In the genomic region with DNA sequence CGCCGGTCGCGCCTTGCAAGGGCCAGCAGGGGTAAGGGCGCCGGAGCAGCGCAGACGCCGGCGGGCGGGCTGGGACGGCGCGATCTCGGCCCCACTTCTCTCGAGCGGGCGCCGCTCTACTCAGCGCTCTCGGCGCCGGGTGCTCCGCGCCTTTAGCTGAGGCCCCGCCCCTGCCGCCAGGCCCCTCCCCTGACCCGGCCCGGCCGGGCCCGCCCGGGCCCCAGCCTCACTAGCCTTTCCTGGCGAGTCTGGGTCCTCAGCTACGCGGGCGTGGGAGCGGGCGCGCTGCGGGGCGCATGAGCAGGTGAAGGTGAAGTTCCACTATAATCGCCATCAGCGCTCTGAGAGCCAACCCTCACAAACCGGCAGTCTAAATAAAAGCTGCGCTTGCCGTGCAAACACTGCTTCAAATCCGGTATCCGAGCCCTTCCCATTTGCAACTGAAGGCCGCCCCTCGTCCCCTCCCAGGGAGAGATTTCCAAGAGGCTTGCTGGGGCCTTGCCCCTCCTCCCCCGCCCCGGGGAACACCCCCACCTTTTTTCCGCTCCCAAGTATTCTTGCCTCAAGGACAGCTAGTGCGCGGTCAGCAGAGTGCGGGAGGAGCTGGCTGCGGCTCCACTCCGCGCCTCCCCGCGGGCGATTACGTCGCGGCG, we compare ENCODE assay signal across 8 cellular contexts. TPM values are rescaled to one million over a fixed set of nuclear protein-coding genes. Genes with fewer than 3 reads are reported as not detected.
A peak's percentile ranks its signal among the peaks of the same experiment; 100 is the strongest.
DNase-seq lines count a peak whose midpoint lies in the region; ATAC-seq and TF ChIP-seq lines count a peak whose summit lies in the region.

TSS of gene RPP25 (minus strand) at position 125 of the 653 bp plus-strand sequence. CDS start 189 bp downstream, outside the sequence.

- H3K4me3 ChIP-seq in Peyer's patch (peak within 1 kb of the TSS; percentile 48 to 81 (median 67)), neural cell (ENCODE audit: low read length) (peak within 1 kb of the TSS; percentile 75)

- H3K4me1 ChIP-seq in Peyer's patch (peaks cover 0 to 41% (median 26%) of the 10 kb centered on the region in 4 donors), foreskin keratinocyte (no peaks in the 10 kb centered on the region)

- no peaks in the 10 kb centered on the region for H3K79me2 ChIP-seq in neural cell (replicated peaks; ENCODE audit: insufficient read depth, low read length)

- H3K9ac ChIP-seq in neural cell (ENCODE audit: low read length) = peak within 1 kb of the TSS; percentile 50

- H3K4me3 Mint-ChIP-seq in stimulated activated naive CD8-positive, alpha-beta T cell treated with anti-CD3 and anti-CD28 coated beads, Interleukin-15, Interleukin-2, amounts not matched to agents 100 ng/mL and 50 ng/mL, for 24 hours = peak within 1 kb of the TSS; percentile 75

- peak; percentile 82 to 85 for TF ChIP-seq POLR2A in Peyer's patch (IDR thresholded peaks at IDR 0.05)

- H4K20me1 ChIP-seq in neural cell (ENCODE audit: insufficient read depth) = no peaks in the 10 kb centered on the region

- no peak for TF ChIP-seq RAD21 in neural cell (conservative IDR thresholded peaks at IDR 0.05)

- no peaks in the 10 kb centered on the region for H3K9me2 ChIP-seq in neural cell (ENCODE audit: insufficient read depth, low read length)

- H3F3A ChIP-seq in neural cell (ENCODE audit: insufficient read depth, low read length, poor library complexity, severe bottlenecking) = no peaks in the 10 kb centered on the region

- H3K9me3 ChIP-seq in Peyer's patch = no peaks in the 10 kb centered on the region
- H3K9me3 ChIP-seq in neural cell (ENCODE audit: low read length) = no peaks in the 10 kb centered on the region

- H3K4me1 Mint-ChIP-seq in stimulated activated naive CD8-positive, alpha-beta T cell treated with anti-CD3 and anti-CD28 coated beads, Interleukin-15, Interleukin-2, amounts not matched to agents 100 ng/mL and 50 ng/mL, for 24 hours (ENCODE audit: low read depth) = peaks cover 55% of the 10 kb centered on the region

- no peaks in the 10 kb centered on the region for H3K36me3 ChIP-seq in Peyer's patch
- no peaks in the 10 kb centered on the region for H3K36me3 ChIP-seq in neural cell (ENCODE audit: insufficient read depth, low read length)

- ATAC-seq in GM19372 (IDR thresholded peaks at IDR 0.05; ENCODE audit: low read depth, unreplicated experiment) (peak; percentile 66), foreskin keratinocyte (peak; percentile 72)

- no peaks in the 10 kb centered on the region for H3K36me3 Mint-ChIP-seq in stimulated activated naive CD8-positive, alpha-beta T cell treated with anti-CD3 and anti-CD28 coated beads, Interleukin-15, Interleukin-2, amounts not matched to agents 100 ng/mL and 50 ng/mL, for 24 hours (ENCODE audit: low read depth)

- peak within 1 kb of the TSS; percentile 31 for H3K27ac Mint-ChIP-seq in stimulated activated naive CD8-positive, alpha-beta T cell treated with anti-CD3 and anti-CD28 coated beads, Interleukin-15, Interleukin-2, amounts not matched to agents 100 ng/mL and 50 ng/mL, for 24 hours

- H3K27me3 Mint-ChIP-seq in stimulated activated naive CD8-positive, alpha-beta T cell treated with anti-CD3 and anti-CD28 coated beads, Interleukin-15, Interleukin-2, amounts not matched to agents 100 ng/mL and 50 ng/mL, for 24 hours = peaks cover 33% of the 10 kb centered on the region

- H3K27me3 ChIP-seq in Peyer's patch (no peaks in the 10 kb centered on the region), foreskin keratinocyte (peaks cover 46% of the 10 kb centered on the region), neural cell (ENCODE audit: insufficient read depth, low read depth, low read length) (peaks cover 52% of the 10 kb centered on the region)

- peak within 1 kb of the TSS; percentile 51 for H2AFZ ChIP-seq in neural cell (ENCODE audit: low read depth, low read length)

- TF ChIP-seq CTCF in C4-2B (conservative IDR thresholded peaks at IDR 0.05) (no peak), Peyer's patch (IDR thresholded peaks at IDR 0.05) (no peak), foreskin keratinocyte (conservative IDR thresholded peaks at IDR 0.05) (no peak), neural cell (IDR thresholded peaks at IDR 0.05; ENCODE audit: poor library complexity, severe bottlenecking) (no peak)

- TF ChIP-seq EP300 in neural cell (conservative IDR thresholded peaks at IDR 0.05; ENCODE audit: poor library complexity, severe bottlenecking) = no peak

- H3K27ac ChIP-seq in C4-2B (peak within 1 kb of the TSS; percentile 32), Peyer's patch (peak within 1 kb of the TSS; percentile 56 to 92 (median 84)), foreskin keratinocyte (no peak within 1 kb of the TSS), neural cell (ENCODE audit: low read length) (no peak within 1 kb of the TSS)

- H3K4me2 ChIP-seq in neural cell (ENCODE audit: low read length) = peak within 1 kb of the TSS; percentile 53

- no peaks in the 10 kb centered on the region for H3K9me3 Mint-ChIP-seq in stimulated activated naive CD8-positive, alpha-beta T cell treated with anti-CD3 and anti-CD28 coated beads, Interleukin-15, Interleukin-2, amounts not matched to agents 100 ng/mL and 50 ng/mL, for 24 hours

- DNase-seq in HPDE6-E6E7 (ENCODE audit: extremely low spot score) (peak; percentile 78), Peyer's patch (peak; percentile 68 to 93 (median 91)), activated gamma-delta T cell treated with Interleukin-2 at 50 U/mL for 16 hours (peak; percentile 54), foreskin keratinocyte (peak; percentile 47 to 65)

TF ChIP-seq in neural cell, 6 proteins besides CTCF, POLR2A, EP300 and RAD21:
- peak; percentile 6 for TF ChIP-seq POLR2AphosphoS5 (IDR thresholded peaks at IDR 0.05)
- TF ChIP-seq REST (IDR thresholded peaks at IDR 0.05; ENCODE audit: borderline replicate concordance) = no peak
- TF ChIP-seq SMC3 (conservative IDR thresholded peaks at IDR 0.05; ENCODE audit: poor library complexity) = no peak

RNA-seq across cellular contexts. Expression of gene RPP25, which starts in this region (rescaled TPM):
- total RNA-seq in Peyer's patch (10 to 100 TPM in 2 of 4 donors, 1 to 10 TPM in 2; 7.4 to 15.3 (median 9.5) TPM), foreskin keratinocyte (2.9 and 3.0 TPM in 2 replicates)
- polyA plus RNA-seq in foreskin keratinocyte (3.5 and 3.6 TPM in 2 replicates), neural cell (2.8 and 4.5 TPM in 2 replicates)
- polyA minus RNA-seq in neural cell = 4.2 and 6.1 TPM in 2 replicates

Comparison
In these comparisons a context has a peak if more than half of its experiments do, and no peak if none do; other contexts are left out.
1. H3K27ac ChIP-seq: peak in C4-2B (single experiment) and Peyer's patch (4 of 4); none in foreskin keratinocyte (single experiment) and neural cell (single experiment).
2. Peak in every context shown above with its lines, with median percentiles within 50 percentile points of each other: DNase-seq.